In genomic region chr20:39133205-39133604, GRCh38 we compare ENCODE assay signal across 21 cellular contexts.
DNase-seq lines count a peak whose midpoint lies in the region; ATAC-seq and FAIRE-seq lines count a peak whose summit lies in the region.
"Had no signal": no experiment of that assay in that cellular context is flagged by ENCODE, and none has a peak within 500 bp of the region (broad histone marks: within the 10 kb centered on the region; RNA-seq: fewer than 3 reads in every experiment).

No MANE protein-coding gene starts in this region.

- ATAC-seq in HG03469 (IDR thresholded peaks at IDR 0.05; ENCODE audit: unreplicated experiment): no peak
- ATAC-seq: HCT116, PC-3 had no signal

- peak; percentile 72 for FAIRE-seq in HTR-8/SVneo (lab: Jason Lieb, UNC)
- FAIRE-seq: D721Med, GM12892 had no signal

- DNase-seq in NCI-H1092 treated with DMSO at 0.1 percent for 48 hours (lab: John Stamatoyannopoulos, UW) (peak; percentile 9), NCI-H1092 (lab: John Stamatoyannopoulos, UW) (no peak), HTR-8/SVneo (ENCODE audit: insufficient read length, low spot score) (no peak), NCI-H2196 (lab: John Stamatoyannopoulos, UW; ENCODE audit: unreplicated experiment) (peak; percentile 39), left kidney (ENCODE audit: low read depth, low spot score) (peak; percentile 84), HuH-7.5 (ENCODE audit: low spot score) (no peak)
- DNase-seq: CD4-positive, CD25-positive, alpha-beta regulatory T cell; DMS79 treated with DMSO at 0.1 percent for 48 hours; Karpas-422; NCI-H2081 treated with DMSO at 0.1 percent for 48 hours; NCI-H446; NCI-H526 treated with DMSO at 0.1 percent for 48 hours; NK-92 treated with Interleukin-12 subunit alpha and Interleukin-12 subunit beta, amount 100 ng/mL, for 24 hours; PC-3; SK-N-SH; SW 1271; T-helper 9 cell had no signal

Comparison
In these comparisons a context has a peak if more than half of its experiments do, and no peak if none do; other contexts are left out.
1. DNase-seq: peak in NCI-H1092 treated with DMSO at 0.1 percent for 48 hours (single experiment), NCI-H2196 (single experiment) and left kidney (single experiment); none in NCI-H1092 (single experiment), HTR-8/SVneo (single experiment) and HuH-7.5 (single experiment).